ENCODE assay signal across 28 cellular contexts in genomic region chr2:237365671-237366070, GRCh38. TPM values are rescaled to one million over a fixed set of nuclear protein-coding genes. Genes with fewer than 3 reads are reported as not detected.
"Had no signal": no experiment of that assay in that cellular context is flagged by ENCODE, and none has a peak within 500 bp of the region (broad histone marks: within the 10 kb centered on the region; RNA-seq: fewer than 3 reads in every experiment).

No MANE protein-coding gene starts in this region.

- H3K9me3 ChIP-seq: colonic mucosa, gastrocnemius medialis had no signal

- H3K27ac ChIP-seq: brain microvascular endothelial cell, colonic mucosa, foreskin keratinocyte, gastrocnemius medialis, WERI-Rb-1 had no signal

- H3K27me3 ChIP-seq: brain microvascular endothelial cell, colonic mucosa, gastrocnemius medialis had no signal

- H3K4me3 ChIP-seq: colonic mucosa, gastrocnemius medialis had no signal

- H3K36me3 ChIP-seq: colonic mucosa, gastrocnemius medialis, WERI-Rb-1 had no signal

- H3K4me1 ChIP-seq: colonic mucosa, foreskin keratinocyte, gastrocnemius medialis had no signal

- ATAC-seq: activated CD4-positive, CD25-positive, alpha-beta regulatory T cell treated with anti-CD3 and anti-CD28 coated beads, Interleukin-2, amount 50 U/mL, for 24 hours; activated CD8-positive, alpha-beta T cell treated with anti-CD3 and anti-CD28 coated beads for 36 hours; activated T-cell treated with anti-CD3 and anti-CD28 coated beads, Interleukin-2, amount 50 U/mL, for 4 hours; activated T-helper 17 cell treated with anti-CD3 and anti-CD28 coated beads, Interleukin-2, amount 50 U/mL, for 72 hours; esophagus mucosa; foreskin keratinocyte; gastrocnemius medialis; T-helper 17 cell had no signal

- DNase-seq: activated B cell treated with CpG ODN at 0.5 μM for 24 hours; activated CD4-positive, alpha-beta T cell treated with anti-CD3 and anti-CD28 coated beads for 48 hours; activated CD4-positive, alpha-beta T cell treated with anti-CD3 and anti-CD28 coated beads, Interleukin-2, amount 50 U/mL, for 1 hour; activated CD4-positive, alpha-beta T cell treated with anti-CD3 and anti-CD28 coated beads, Interleukin-2, amount 50 U/mL, for 48 hours; activated CD8-positive, alpha-beta memory T cell treated with anti-CD3 and anti-CD28 coated beads for 24 hours; activated CD8-positive, alpha-beta T cell treated with anti-CD3 and anti-CD28 coated beads for 36 hours; activated effector memory CD4-positive, alpha-beta T cell treated with Interleukin-2 at 50 U/mL for 16 hours; activated gamma-delta T cell treated with Interleukin-2 at 50 U/mL for 16 hours; activated naive CD4-positive, alpha-beta T cell treated with anti-CD3 and anti-CD28 coated beads, Interleukin-2, amount 50 U/mL, for 16 hours; activated naive CD4-positive, alpha-beta T cell treated with Interleukin-2 at 50 U/mL for 16 hours; activated T-cell treated with anti-CD3 and anti-CD28 coated beads, Interleukin-2, amount 50 U/mL, for 4 hours; amniotic stem cell; anterior cingulate cortex; brain microvascular endothelial cell; caudate nucleus; colonic mucosa; effector memory CD4-positive, alpha-beta T cell; endodermal cell; foreskin keratinocyte; gastrocnemius medialis; glutamatergic neuron; T-helper 1 cell; T-helper 17 cell; T1000; WERI-Rb-1 had no signal

RNA-seq across cellular contexts. Expression of gene COL6A3, which starts 48.3 kb away (rescaled TPM):
- total RNA-seq: foreskin keratinocyte had no signal
- polyA plus RNA-seq: foreskin keratinocyte had no signal
